Comparison of ENCODE assay signal across 35 cellular contexts in the genomic region with DNA sequence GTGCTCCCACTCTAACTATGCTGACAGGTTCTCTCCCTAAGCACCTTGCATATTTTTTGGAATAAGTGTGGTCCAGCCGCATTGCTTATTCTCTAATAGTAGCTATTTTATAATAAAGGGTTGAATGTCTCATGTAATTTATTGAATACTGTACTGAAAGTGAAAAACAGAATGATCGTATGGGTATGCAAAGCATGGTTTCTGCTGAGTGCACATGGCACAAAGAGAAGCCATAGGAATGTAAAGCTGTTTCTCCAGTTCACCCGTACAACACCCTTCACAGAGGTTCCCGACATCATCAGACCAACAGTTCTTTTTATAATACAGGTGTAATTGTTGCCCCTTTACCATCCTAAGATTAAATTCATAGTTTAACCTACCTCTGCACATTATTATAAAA. TPM values are rescaled to one million over a fixed set of nuclear protein-coding genes. Genes with fewer than 3 reads are reported as not detected.
"Had no signal": no experiment of that assay in that cellular context is flagged by ENCODE, and none has a peak within 500 bp of the region (broad histone marks: within the 10 kb centered on the region; RNA-seq: fewer than 3 reads in every experiment).

No MANE protein-coding gene starts in this region.

- ATAC-seq: activated CD4-positive, alpha-beta T cell treated with anti-CD3 and anti-CD28 coated beads for 36 hours; activated T-cell treated with anti-CD3 and anti-CD28 coated beads, Interleukin-2, amount 50 U/mL, for 72 hours; effector memory CD8-positive, alpha-beta T cell; gastroesophageal sphincter; heart right ventricle had no signal

- H3K9me3 ChIP-seq: gastroesophageal sphincter, heart right ventricle had no signal

- H3K4me2 ChIP-seq: hepatocyte had no signal

- H3K4me1 ChIP-seq: gastroesophageal sphincter, heart right ventricle had no signal

- H3K36me3 Mint-ChIP-seq: activated CD4-positive, alpha-beta memory T cell treated with anti-CD3 and anti-CD28 coated beads for 36 hours; activated naive CD8-positive, alpha-beta T cell had no signal

- H2AFZ ChIP-seq: hepatocyte had no signal

- H3K4me3 Mint-ChIP-seq: activated CD4-positive, alpha-beta memory T cell treated with anti-CD3 and anti-CD28 coated beads for 36 hours; activated CD4-positive, alpha-beta T cell treated with anti-CD3 and anti-CD28 coated beads for 36 hours; activated CD4-positive, alpha-beta T cell treated with anti-CD3 and anti-CD28 coated beads, Interleukin-2, amount 10 ng/mL, durations not matched to agents 24 days and 14 days; activated naive CD8-positive, alpha-beta T cell; activated T-cell treated with anti-CD3 and anti-CD28 coated beads, Interleukin-2, amount 50 U/mL, for 24 hours; activated T-cell treated with anti-CD3 and anti-CD28 coated beads, Interleukin-2, amount 50 U/mL, for 72 hours; central memory CD8-positive, alpha-beta T cell; effector memory CD8-positive, alpha-beta T cell had no signal

- H3K27me3 ChIP-seq: brain microvascular endothelial cell, esophagus squamous epithelium, hepatocyte had no signal

- H3K27me3 Mint-ChIP-seq: central memory CD8-positive, alpha-beta T cell had no signal

- H3K79me2 ChIP-seq: hepatocyte had no signal

- H3K36me3 ChIP-seq: brain microvascular endothelial cell, esophagus squamous epithelium, gastroesophageal sphincter, heart right ventricle had no signal

- H3K27ac ChIP-seq: brain microvascular endothelial cell, coronary artery, esophagus squamous epithelium, gastroesophageal sphincter, heart right ventricle, hepatocyte had no signal

- DNase-seq: activated CD4-positive, alpha-beta memory T cell treated with anti-CD3 and anti-CD28 coated beads for 36 hours; activated CD4-positive, alpha-beta T cell treated with anti-CD3 and anti-CD28 coated beads for 36 hours; activated CD4-positive, alpha-beta T cell treated with anti-CD3 and anti-CD28 coated beads, Interleukin-2, amount 10 ng/mL, durations not matched to agents 24 days and 14 days; activated CD4-positive, CD25-positive, alpha-beta regulatory T cell; activated CD4-positive, CD25-positive, alpha-beta regulatory T cell treated with anti-CD3 and anti-CD28 coated beads, Interleukin-2, amount 50 U/mL, for 72 hours; activated CD8-positive, alpha-beta memory T cell treated with anti-CD3 and anti-CD28 coated beads, Interleukin-2, amount 50 U/mL, for 48 hours; activated gamma-delta T cell; activated naive CD4-positive, alpha-beta T cell; activated naive CD4-positive, alpha-beta T cell treated with anti-CD3 and anti-CD28 coated beads, Interleukin-2, amount 50 U/mL, for 16 hours; activated T-cell treated with anti-CD3 and anti-CD28 coated beads for 4 hours; activated T-cell treated with anti-CD3 and anti-CD28 coated beads, Interleukin-2, amount 50 U/mL, for 24 hours; activated T-cell treated with anti-CD3 and anti-CD28 coated beads, Interleukin-2, amount 50 U/mL, for 72 hours; amniotic stem cell; anterior cingulate cortex; brain microvascular endothelial cell; dermis blood vessel endothelial cell; effector CD4-positive, alpha-beta T cell; effector memory CD8-positive, alpha-beta T cell; erythroblast; esophagus squamous epithelium; foreskin melanocyte; heart right ventricle; T-helper 2 cell had no signal

- H3K27ac Mint-ChIP-seq: activated CD4-positive, alpha-beta memory T cell treated with anti-CD3 and anti-CD28 coated beads for 36 hours; activated CD4-positive, alpha-beta T cell treated with anti-CD3 and anti-CD28 coated beads for 36 hours; activated CD4-positive, alpha-beta T cell treated with anti-CD3 and anti-CD28 coated beads, Interleukin-2, amount 10 ng/mL, durations not matched to agents 24 days and 14 days; activated naive CD8-positive, alpha-beta T cell; activated T-cell treated with anti-CD3 and anti-CD28 coated beads, Interleukin-2, amount 50 U/mL, for 24 hours; activated T-cell treated with anti-CD3 and anti-CD28 coated beads, Interleukin-2, amount 50 U/mL, for 72 hours; effector memory CD8-positive, alpha-beta T cell had no signal

- H3K9me3 Mint-ChIP-seq: activated CD4-positive, alpha-beta memory T cell treated with anti-CD3 and anti-CD28 coated beads for 36 hours; activated CD4-positive, alpha-beta T cell treated with anti-CD3 and anti-CD28 coated beads, Interleukin-2, amount 10 ng/mL, durations not matched to agents 24 days and 14 days; activated T-cell treated with anti-CD3 and anti-CD28 coated beads, Interleukin-2, amount 50 U/mL, for 24 hours; central memory CD8-positive, alpha-beta T cell; effector memory CD8-positive, alpha-beta T cell had no signal

- H3K4me1 Mint-ChIP-seq: activated CD4-positive, alpha-beta T cell treated with anti-CD3 and anti-CD28 coated beads for 36 hours; central memory CD8-positive, alpha-beta T cell had no signal

- H3K4me3 ChIP-seq: coronary artery, esophagus squamous epithelium, gastroesophageal sphincter, heart right ventricle, hepatocyte had no signal

RNA-seq across cellular contexts. Expression of gene HAO2, which starts 8.9 kb away (rescaled TPM):
- total RNA-seq: activated CD4-positive, alpha-beta memory T cell treated with anti-CD3 and anti-CD28 coated beads for 36 hours; activated CD4-positive, alpha-beta T cell treated with anti-CD3 and anti-CD28 coated beads for 36 hours; activated CD4-positive, alpha-beta T cell treated with anti-CD3 and anti-CD28 coated beads, Interleukin-2, amount 10 ng/mL, durations not matched to agents 24 days and 14 days; activated T-cell treated with anti-CD3 and anti-CD28 coated beads, Interleukin-2, amount 50 U/mL, for 72 hours; astrocyte; bronchial epithelial cell; cardiac septum; cerebellum; dermis blood vessel endothelial cell; esophagus squamous epithelium; fibroblast of lung; fibroblast of villous mesenchyme; gastroesophageal sphincter; glomerular endothelial cell; heart right ventricle had no signal

RNA-seq across cellular contexts. Expression of gene HSD3B2, which starts 55.2 kb away (rescaled TPM):
- total RNA-seq: activated CD4-positive, alpha-beta memory T cell treated with anti-CD3 and anti-CD28 coated beads for 36 hours; activated CD4-positive, alpha-beta T cell treated with anti-CD3 and anti-CD28 coated beads for 36 hours; activated CD4-positive, alpha-beta T cell treated with anti-CD3 and anti-CD28 coated beads, Interleukin-2, amount 10 ng/mL, durations not matched to agents 24 days and 14 days; activated T-cell treated with anti-CD3 and anti-CD28 coated beads, Interleukin-2, amount 50 U/mL, for 72 hours; astrocyte; bronchial epithelial cell; cardiac septum; cerebellum; dermis blood vessel endothelial cell; esophagus squamous epithelium; fibroblast of lung; fibroblast of villous mesenchyme; gastroesophageal sphincter; glomerular endothelial cell; heart right ventricle had no signal
